In genomic region chr15:50234764-50235163, GRCh38 we compare ENCODE assay signal across 21 cellular contexts. TPM values are rescaled to one million over a fixed set of nuclear protein-coding genes. Genes with fewer than 3 reads are reported as not detected.
DNase-seq lines count a peak whose midpoint lies in the region; ATAC-seq and TF ChIP-seq lines count a peak whose summit lies in the region.
"Had no signal": no experiment of that assay in that cellular context is flagged by ENCODE, and none has a peak within 500 bp of the region (broad histone marks: within the 10 kb centered on the region; RNA-seq: fewer than 3 reads in every experiment).

No MANE protein-coding gene starts in this region.

- H3K27me3 Mint-ChIP-seq in activated T-helper 2 cell treated with anti-CD3 and anti-CD28 coated beads, Interferon-gamma antibody, Interleukin-2, Interleukin-4, amounts not matched to agents 10 μg/mL and 5 μg/mL and 100 μg/mL, durations not matched to agents 14 hours and 24 hours and 36 hours (ENCODE audit: low read depth) = no peaks in the 10 kb centered on the region
- H3K27me3 Mint-ChIP-seq in naive thymus-derived CD4-positive, alpha-beta T cell = no peaks in the 10 kb centered on the region

- H3K27ac ChIP-seq in right lobe of liver = peak overlapping the region in 2 of 3 donors; percentile 38 to 75
- H3K27ac ChIP-seq in naive thymus-derived CD4-positive, alpha-beta T cell (ENCODE audit: low read depth, low read length) = no peak overlapping the region
- H3K27ac ChIP-seq: C4-2B had no signal

- peaks cover 0 to 22% (median 0%) of the 10 kb centered on the region in 4 donors for H3K36me3 ChIP-seq in right lobe of liver
- no peaks in the 10 kb centered on the region for H3K36me3 ChIP-seq in naive thymus-derived CD4-positive, alpha-beta T cell (ENCODE audit: control insufficient read depth in 2 of 3, insufficient read depth in 3 of 3, low read length in 3 of 3)

- intact Hi-C loops in activated T-helper 2 cell treated with anti-CD3 and anti-CD28 coated beads, Interferon-gamma antibody, Interleukin-2, Interleukin-4, amounts not matched to agents 10 μg/mL and 5 μg/mL and 100 μg/mL, durations not matched to agents 14 hours and 24 hours and 36 hours (cut with micrococcal nuclease) = no loop called here
- intact Hi-C loops in right lobe of liver (cut with DNase I) = no loop called here
- intact Hi-C loops in naive thymus-derived CD4-positive, alpha-beta T cell (cut with micrococcal nuclease) = no loop called here

- DNase-seq in HT-29 (ENCODE audit: low spot score) (peak; percentile 59), epithelial cell of proximal tubule (ENCODE audit: low read depth) (no peak), right lobe of liver (no peak), DMS114 treated with DMSO at 0.1 percent for 48 hours (lab: John Stamatoyannopoulos, UW; ENCODE audit: unreplicated experiment) (no peak), NCI-H526 (lab: John Stamatoyannopoulos, UW) (no peak), NCI-H1417 treated with DMSO at 0.1 percent for 48 hours (lab: John Stamatoyannopoulos, UW) (no peak)
- no peak for DNase-seq in activated T-helper 2 cell treated with anti-CD3 and anti-CD28 coated beads, Interferon-gamma antibody, Interleukin-2, Interleukin-4, amounts not matched to agents 10 μg/mL and 5 μg/mL and 100 μg/mL, durations not matched to agents 14 hours and 24 hours and 36 hours (ENCODE audit: low spot score)
- no peak for DNase-seq in naive thymus-derived CD4-positive, alpha-beta T cell
- DNase-seq: AML-193; DND-41; H7; KBM-7; MV-4-11; NCI-H187 treated with DMSO at 0.1 percent for 48 hours; NCI-H226; NCI-H526 treated with DMSO at 0.1 percent for 48 hours; NK-92 treated with Interleukin-12 subunit alpha and Interleukin-12 subunit beta, amount 100 ng/mL, for 24 hours; Right ventricle myocardium superior; SW 1271 had no signal

- WGBS in right lobe of liver (ENCODE audit: insufficient coverage, low coverage, low lambda C conversion rate, missing lambda C conversion rate) = 17% methylated on average over 2 of the region's 2 CpGs

- peaks cover 76% of the 10 kb centered on the region for H3K36me3 Mint-ChIP-seq in activated T-helper 2 cell treated with anti-CD3 and anti-CD28 coated beads, Interferon-gamma antibody, Interleukin-2, Interleukin-4, amounts not matched to agents 10 μg/mL and 5 μg/mL and 100 μg/mL, durations not matched to agents 14 hours and 24 hours and 36 hours (ENCODE audit: low read depth)
- peaks cover 0 to 16% (median 0%) of the 10 kb centered on the region in 5 donors for H3K36me3 Mint-ChIP-seq in naive thymus-derived CD4-positive, alpha-beta T cell

- peaks cover 13% of the 10 kb centered on the region for H3K4me1 Mint-ChIP-seq in activated T-helper 2 cell treated with anti-CD3 and anti-CD28 coated beads, Interferon-gamma antibody, Interleukin-2, Interleukin-4, amounts not matched to agents 10 μg/mL and 5 μg/mL and 100 μg/mL, durations not matched to agents 14 hours and 24 hours and 36 hours (ENCODE audit: low read depth)
- peaks cover 0 to 8% (median 0%) of the 10 kb centered on the region in 7 donors for H3K4me1 Mint-ChIP-seq in naive thymus-derived CD4-positive, alpha-beta T cell

- peaks cover 0 to 56% (median 11%) of the 10 kb centered on the region in 4 donors for H3K4me1 ChIP-seq in right lobe of liver
- H3K4me1 ChIP-seq in naive thymus-derived CD4-positive, alpha-beta T cell (ENCODE audit: control insufficient read depth in 2 of 2, insufficient read depth in 2 of 2, low read length in 2 of 2) = no peaks in the 10 kb centered on the region

- H3K9me3 Mint-ChIP-seq in activated T-helper 2 cell treated with anti-CD3 and anti-CD28 coated beads, Interferon-gamma antibody, Interleukin-2, Interleukin-4, amounts not matched to agents 10 μg/mL and 5 μg/mL and 100 μg/mL, durations not matched to agents 14 hours and 24 hours and 36 hours = no peaks in the 10 kb centered on the region
- H3K9me3 Mint-ChIP-seq in naive thymus-derived CD4-positive, alpha-beta T cell = no peaks in the 10 kb centered on the region

- POLR2A ChIA-PET in naive thymus-derived CD4-positive, alpha-beta T cell (lab: Charles Lee) = interaction anchor here (0.6 kb wide), 1 partner anchor 21 kb away, joined by 3 read pairs; no protein-coding TSS in a partner anchor

- peak overlapping the region; percentile 30 for H3K27ac Mint-ChIP-seq in activated T-helper 2 cell treated with anti-CD3 and anti-CD28 coated beads, Interferon-gamma antibody, Interleukin-2, Interleukin-4, amounts not matched to agents 10 μg/mL and 5 μg/mL and 100 μg/mL, durations not matched to agents 14 hours and 24 hours and 36 hours
- peak overlapping the region in 1 of 9 donors; percentile 42 for H3K27ac Mint-ChIP-seq in naive thymus-derived CD4-positive, alpha-beta T cell

- TF ChIP-seq POLR2A in right lobe of liver (IDR thresholded peaks at IDR 0.05) = no peak

- no peak overlapping the region for H3K4me3 ChIP-seq in epithelial cell of proximal tubule (ENCODE audit: low read depth, low read length)
- no peak overlapping the region for H3K4me3 ChIP-seq in right lobe of liver
- H3K4me3 ChIP-seq in naive thymus-derived CD4-positive, alpha-beta T cell (ENCODE audit: low read length) = no peak overlapping the region

- CTCF ChIA-PET in naive thymus-derived CD4-positive, alpha-beta T cell (lab: Charles Lee) = no interaction called here

- TF ChIP-seq CTCF in epithelial cell of proximal tubule (conservative IDR thresholded peaks at IDR 0.05; ENCODE audit: low read depth, low read length) = peak; percentile 3
- no peak for TF ChIP-seq CTCF in right lobe of liver (IDR thresholded peaks at IDR 0.05)

- no peak overlapping the region for H3K4me3 Mint-ChIP-seq in activated T-helper 2 cell treated with anti-CD3 and anti-CD28 coated beads, Interferon-gamma antibody, Interleukin-2, Interleukin-4, amounts not matched to agents 10 μg/mL and 5 μg/mL and 100 μg/mL, durations not matched to agents 14 hours and 24 hours and 36 hours (ENCODE audit: low read depth)
- no peak overlapping the region for H3K4me3 Mint-ChIP-seq in naive thymus-derived CD4-positive, alpha-beta T cell

- ATAC-seq in right lobe of liver = peak; percentile 47 to 66 (median 56)
- ATAC-seq in naive thymus-derived CD4-positive, alpha-beta T cell = no peak

- no peaks in the 10 kb centered on the region for H3K9me3 ChIP-seq in right lobe of liver
- H3K9me3 ChIP-seq in naive thymus-derived CD4-positive, alpha-beta T cell (ENCODE audit: control insufficient read depth in 2 of 3, low read length in 3 of 3) = no peaks in the 10 kb centered on the region

- H3K27me3 ChIP-seq in right lobe of liver = no peaks in the 10 kb centered on the region
- H3K27me3 ChIP-seq in naive thymus-derived CD4-positive, alpha-beta T cell (ENCODE audit: control insufficient read depth in 2 of 2, insufficient read depth in 2 of 2, low read length in 2 of 2) = no peaks in the 10 kb centered on the region

RNA-seq across cellular contexts. Expression of gene HDC, which starts 30.8 kb away (rescaled TPM):
- total RNA-seq in HT-29 (2014; rRNA removed; shearing (Covaris generic)) = not detected in 2 replicates
- 8.7 and 9.3 TPM in 2 replicates for total RNA-seq in activated T-helper 2 cell treated with anti-CD3 and anti-CD28 coated beads, Interferon-gamma antibody, Interleukin-2, Interleukin-4, amounts not matched to agents 10 μg/mL and 5 μg/mL and 100 μg/mL, durations not matched to agents 14 hours and 24 hours and 36 hours
- total RNA-seq in epithelial cell of proximal tubule (not detected in 2 replicates), right lobe of liver (under 1 TPM in 3 of 6 experiments, not detected in 3; 0.26 to 0.47 (median 0.34) TPM)
- total RNA-seq in naive thymus-derived CD4-positive, alpha-beta T cell = 10 to 100 TPM in 2 of 5 experiments, under 1 TPM in 1, not detected in 2; 0.19 to 81.2 (median 35.1) TPM
- not detected for polyA plus RNA-seq in naive thymus-derived CD4-positive, alpha-beta T cell
- total RNA-seq: G401, H7 had no signal

RNA-seq across cellular contexts. Expression of gene SLC27A2, which starts 52.8 kb away (rescaled TPM):
- total RNA-seq in HT-29 (2014; rRNA removed; shearing (Covaris generic)) = 44.5 and 56.0 TPM in 2 replicates
- total RNA-seq in activated T-helper 2 cell treated with anti-CD3 and anti-CD28 coated beads, Interferon-gamma antibody, Interleukin-2, Interleukin-4, amounts not matched to agents 10 μg/mL and 5 μg/mL and 100 μg/mL, durations not matched to agents 14 hours and 24 hours and 36 hours = 99.5 TPM in 2 replicates
- total RNA-seq in epithelial cell of proximal tubule = 6.0 and 6.2 TPM in 2 replicates
- 100 to 1,000 TPM in 5 of 6 experiments, 10 to 100 TPM in 1; 76.8 to 366 (median 172) TPM for total RNA-seq in right lobe of liver
- 10 to 100 TPM in 1 of 5 experiments, under 1 TPM in 4; 0.34 to 28.2 (median 0.54) TPM for total RNA-seq in naive thymus-derived CD4-positive, alpha-beta T cell
- polyA plus RNA-seq in naive thymus-derived CD4-positive, alpha-beta T cell = under 1 TPM; 0.17 to 0.38 TPM
- total RNA-seq: G401 had no signal
